ENCODE assay signal across 1 cellular context in the genomic region with DNA sequence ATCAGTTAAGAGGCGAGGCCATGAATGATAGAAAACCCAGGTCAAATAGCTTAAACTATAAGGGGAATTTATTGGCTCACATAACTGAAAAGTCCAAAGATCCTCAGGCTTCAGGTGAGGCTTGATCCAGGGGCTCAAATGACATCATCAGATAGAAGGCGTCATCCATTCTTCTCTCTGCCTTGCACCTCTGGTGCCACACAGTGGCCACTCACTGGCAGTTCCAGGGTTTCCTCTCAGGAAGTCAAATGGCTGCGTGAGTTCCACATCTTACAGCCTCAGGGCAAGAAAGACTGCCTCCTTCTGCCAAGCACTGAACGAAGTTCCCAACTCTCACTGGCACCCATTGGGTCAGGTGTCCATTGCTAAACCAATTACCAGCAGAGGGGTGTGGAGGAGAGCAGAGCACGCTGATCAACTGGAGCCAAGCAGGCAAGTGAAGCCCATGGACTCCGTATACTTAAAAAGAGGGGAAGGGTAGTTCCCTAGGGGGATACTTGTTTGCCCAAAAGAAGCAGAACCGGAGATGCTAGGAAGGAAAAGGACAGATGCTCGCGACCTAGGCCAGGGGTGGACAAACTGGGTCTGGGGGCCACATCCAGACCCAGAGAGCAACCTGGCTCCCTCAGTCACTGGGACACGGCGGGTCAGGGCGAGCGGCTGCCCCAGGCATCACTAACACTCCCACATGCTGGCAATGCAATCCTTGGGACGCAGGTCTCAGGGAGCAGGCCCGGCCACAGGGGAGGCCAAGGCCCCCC.
TF ChIP-seq lines count a peak whose summit lies in the region.

No MANE protein-coding gene starts in this region.

TF ChIP-seq in Ishikawa, 13 proteins besides CTCF, POLR2A, EP300 and RAD21 (continued from another document):
- TF ChIP-seq CREB1 (IDR thresholded peaks at IDR 0.05; ENCODE audit: low read depth), result no peak
- TF ChIP-seq YY1 (IDR thresholded peaks at IDR 0.05; ENCODE audit: low read depth), result no peak
- TF ChIP-seq CEBPB (IDR thresholded peaks at IDR 0.05), result no peak
- no peak for TF ChIP-seq TAF1 (IDR thresholded peaks at IDR 0.05; ENCODE audit: low read depth)
- TF ChIP-seq ZBTB7A (IDR thresholded peaks at IDR 0.05; ENCODE audit: low read depth), result no peak
- TF ChIP-seq, protein P1, sequence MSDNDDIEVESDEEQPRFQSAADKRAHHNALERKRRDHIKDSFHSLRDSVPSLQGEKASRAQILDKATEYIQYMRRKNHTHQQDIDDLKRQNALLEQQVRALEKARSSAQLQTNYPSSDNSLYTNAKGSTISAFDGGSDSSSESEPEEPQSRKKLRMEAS (IDR thresholded peaks at IDR 0.05), result no peak
- no peak for TF ChIP-seq TCF12 (IDR thresholded peaks at IDR 0.05; ENCODE audit: low read depth)
- TF ChIP-seq EGR1 (IDR thresholded peaks at IDR 0.05), result no peak
- no peak for TF ChIP-seq TEAD4 (IDR thresholded peaks at IDR 0.05)
- no peak for TF ChIP-seq NFIC (IDR thresholded peaks at IDR 0.05)
